In the genomic region with DNA sequence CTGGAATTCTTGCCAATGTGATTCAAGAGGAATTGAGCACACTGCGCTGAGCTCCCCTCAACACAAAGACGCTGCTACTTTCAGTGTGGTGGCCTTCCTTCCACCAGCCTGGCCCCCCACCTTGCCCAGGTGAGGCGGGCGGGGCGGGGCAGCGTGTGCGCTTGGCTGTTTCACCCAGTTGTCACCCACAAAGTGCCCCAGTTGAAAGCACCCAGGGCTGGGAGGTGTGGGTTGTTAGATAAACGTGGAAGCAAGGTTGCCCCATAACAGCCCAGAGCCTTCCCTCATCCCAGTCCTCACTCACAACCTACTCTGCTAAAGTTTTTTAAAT, we compare ENCODE assay signal across 15 cellular contexts. TPM values are rescaled to one million over a fixed set of nuclear protein-coding genes. Genes with fewer than 3 reads are reported as not detected.
A peak's percentile ranks its signal among the peaks of the same experiment; 100 is the strongest.
DNase-seq lines count a peak whose midpoint lies in the region; ATAC-seq, FAIRE-seq and TF ChIP-seq lines count a peak whose summit lies in the region.
"Had no signal": no experiment of that assay in that cellular context is flagged by ENCODE, and none has a peak within 500 bp of the region (broad histone marks: within the 10 kb centered on the region; RNA-seq: fewer than 3 reads in every experiment).

No MANE protein-coding gene starts in this region.

- H3K9me3 ChIP-seq in SK-N-SH (no peaks in the 10 kb centered on the region), esophagus squamous epithelium (no peaks in the 10 kb centered on the region), smooth muscle cell (replicated peaks; ENCODE audit: low read depth) (no peaks in the 10 kb centered on the region), neural progenitor cell (ENCODE audit: low read depth) (no peaks in the 10 kb centered on the region)
- H3K9me3 ChIP-seq: Caco-2 had no signal

- no peak overlapping the region for H2AFZ ChIP-seq in SK-N-SH (ENCODE audit: low read depth)
- H2AFZ ChIP-seq in smooth muscle cell (ENCODE audit: low read depth) = no peak overlapping the region
- no peak overlapping the region for H2AFZ ChIP-seq in neural progenitor cell (replicated peaks)
- H2AFZ ChIP-seq: hepatocyte had no signal

- H3K27ac ChIP-seq in SK-N-SH (ENCODE audit: low read depth in 2 of 2, low read length in 1 of 2) (peak overlapping the region; percentile 58 to 76; a peak in 3 of 4 replicates), esophagus squamous epithelium (peak overlapping the region; percentile 5 to 43 (median 36)), smooth muscle cell (ENCODE audit: low read depth) (peak overlapping the region; percentile 70), neural progenitor cell (no peak overlapping the region)
- H3K27ac ChIP-seq: hepatocyte had no signal

- no peaks in the 10 kb centered on the region for H4K20me1 ChIP-seq in SK-N-SH (ENCODE audit: insufficient read depth)
- H4K20me1 ChIP-seq in smooth muscle cell (ENCODE audit: low read depth) = no peaks in the 10 kb centered on the region
- H4K20me1 ChIP-seq in neural progenitor cell (ENCODE audit: low read depth) = no peaks in the 10 kb centered on the region

- DNase-seq in Calu3 (no peak), SK-N-SH (no peak), esophagus squamous epithelium (lab: John Stamatoyannopoulos, UW) (no peak), smooth muscle cell (lab: John Stamatoyannopoulos, UW; ENCODE audit: unreplicated experiment) (no peak), DMS114 treated with DMSO at 0.1 percent for 48 hours (lab: John Stamatoyannopoulos, UW; ENCODE audit: unreplicated experiment) (no peak), H54 (ENCODE audit: insufficient read length, low spot score) (no peak), neural progenitor cell (ENCODE audit: low spot score) (no peak)
- DNase-seq: activated naive CD4-positive, alpha-beta T cell treated with anti-CD3 and anti-CD28 coated beads for 36 hours; Caco-2; effector memory CD8-positive, alpha-beta T cell; NCI-H510A; stimulated activated naive B cell treated with anti-CD40 and anti-IgM and Interleukin-4, amounts not matched to agents 10 μg/mL and 1 μg/mL and 100 μg/mL, for 72 hours had no signal

- peak overlapping the region; percentile 92 for H3K4me2 ChIP-seq in SK-N-SH
- H3K4me2 ChIP-seq in smooth muscle cell = peak overlapping the region; percentile 74
- no peak overlapping the region for H3K4me2 ChIP-seq in neural progenitor cell
- H3K4me2 ChIP-seq: hepatocyte had no signal

- 82% methylated on average over 5 of the region's 8 CpGs for WGBS in SK-N-SH (ENCODE audit: low lambda C conversion rate)
- 25 to 41% methylated on average over 1 to 7 of the region's 8 CpGs for WGBS in esophagus squamous epithelium, 2 donors
- WGBS in smooth muscle cell (ENCODE audit: low lambda C conversion rate) = 88% methylated on average over 8 of the region's 8 CpGs

- H3K4me1 Mint-ChIP-seq in Calu3 (ENCODE audit: low read depth, unreplicated experiment) (peaks cover 43% of the 10 kb centered on the region), neural progenitor cell (no peaks in the 10 kb centered on the region)

- TF ChIP-seq EP300 in SK-N-SH (IDR thresholded peaks at IDR 0.05; ENCODE audit: borderline replicate concordance in 1 of 2, low read depth in 1 of 2, low read length in 1 of 2) = no peak

- H3K36me3 Mint-ChIP-seq in Calu3 (ENCODE audit: insufficient read depth, unreplicated experiment) (peaks cover 5% of the 10 kb centered on the region), neural progenitor cell (no peaks in the 10 kb centered on the region)

- H3K9me3 Mint-ChIP-seq in Calu3 (ENCODE audit: low read depth, unreplicated experiment) (no peaks in the 10 kb centered on the region), neural progenitor cell (no peaks in the 10 kb centered on the region)

- H3K4me3 Mint-ChIP-seq in Calu3 (ENCODE audit: low read depth, unreplicated experiment) = peak overlapping the region; percentile 67
- no peak overlapping the region for H3K4me3 Mint-ChIP-seq in neural progenitor cell
- H3K4me3 Mint-ChIP-seq: activated naive CD4-positive, alpha-beta T cell treated with anti-CD3 and anti-CD28 coated beads for 36 hours; effector memory CD8-positive, alpha-beta T cell; stimulated activated naive B cell treated with anti-CD40 and anti-IgM and Interleukin-4, amounts not matched to agents 10 μg/mL and 1 μg/mL and 100 μg/mL, for 72 hours had no signal

- ATAC-seq in HG02610 (IDR thresholded peaks at IDR 0.05; ENCODE audit: unreplicated experiment) = no peak
- ATAC-seq: effector memory CD8-positive, alpha-beta T cell had no signal

- H3K27ac Mint-ChIP-seq in Calu3 (ENCODE audit: unreplicated experiment) (peak overlapping the region; percentile 83), neural progenitor cell (no peak overlapping the region)
- H3K27ac Mint-ChIP-seq: activated naive CD4-positive, alpha-beta T cell treated with anti-CD3 and anti-CD28 coated beads for 36 hours; effector memory CD8-positive, alpha-beta T cell; stimulated activated naive B cell treated with anti-CD40 and anti-IgM and Interleukin-4, amounts not matched to agents 10 μg/mL and 1 μg/mL and 100 μg/mL, for 72 hours had no signal

- POLR2A ChIA-PET in SK-N-SH (lab: Yijun Ruan, JAX) = no interaction called here

- no peak for TF ChIP-seq RAD21 in SK-N-SH (IDR thresholded peaks at IDR 0.05; ENCODE audit: low read length)

- H3K36me3 ChIP-seq in SK-N-SH (replicated peaks in 1 of 2; ENCODE audit: control insufficient read depth in 1 of 2, insufficient read depth in 2 of 2, low read length in 1 of 2) (no peaks in the 10 kb centered on the region), esophagus squamous epithelium (no peaks in the 10 kb centered on the region), smooth muscle cell (ENCODE audit: low read depth) (no peaks in the 10 kb centered on the region), neural progenitor cell (no peaks in the 10 kb centered on the region)
- H3K36me3 ChIP-seq: spleen had no signal

- peaks cover 23% of the 10 kb centered on the region for H3K27me3 Mint-ChIP-seq in Calu3 (ENCODE audit: unreplicated experiment)
- peaks cover 11% of the 10 kb centered on the region for H3K27me3 Mint-ChIP-seq in neural progenitor cell (ENCODE audit: insufficient read depth, low read depth)

- H3K79me2 ChIP-seq in SK-N-SH (ENCODE audit: insufficient read depth) (no peaks in the 10 kb centered on the region), smooth muscle cell (ENCODE audit: low read depth) (no peaks in the 10 kb centered on the region), neural progenitor cell (ENCODE audit: low read depth) (no peaks in the 10 kb centered on the region)
- H3K79me2 ChIP-seq: hepatocyte had no signal

- H3K4me1 ChIP-seq in SK-N-SH (ENCODE audit: control insufficient read depth in 1 of 2, insufficient read depth in 2 of 2, low read depth in 1 of 2, low read length in 1 of 2) (peaks cover 16% of the 10 kb centered on the region in 2 experiments), esophagus squamous epithelium (peaks cover 19 to 27% (median 23%) of the 10 kb centered on the region in 3 donors), smooth muscle cell (ENCODE audit: low read depth) (no peaks in the 10 kb centered on the region), neural progenitor cell (no peaks in the 10 kb centered on the region)
- H3K4me1 ChIP-seq: Caco-2 had no signal

- H3K4me3 ChIP-seq in SK-N-SH (ENCODE audit: low read depth in 2 of 2, low read length in 1 of 2) (peak overlapping the region in 1 of 2 experiments; percentile 24; a peak in 1 of 4 replicates), esophagus squamous epithelium (no peak overlapping the region), smooth muscle cell (no peak overlapping the region), neural progenitor cell (no peak overlapping the region)
- H3K4me3 ChIP-seq: hepatocyte, spleen had no signal

- TF ChIP-seq CTCF in Calu3 (IDR thresholded peaks at IDR 0.05; ENCODE audit: unreplicated experiment) (no peak), SK-N-SH (IDR thresholded peaks at IDR 0.05) (no peak), esophagus squamous epithelium (IDR thresholded peaks at IDR 0.05) (no peak), smooth muscle cell (IDR thresholded peaks at IDR 0.05; ENCODE audit: borderline replicate concordance, insufficient read depth, poor library complexity, severe bottlenecking) (no peak), neural progenitor cell (IDR thresholded peaks at IDR 0.05) (no peak)

- intact Hi-C loops in Calu3 (cut with micrococcal nuclease; ENCODE audit: unreplicated experiment) (no loop called here), esophagus squamous epithelium (cut with DNase I) (no loop called here)

- FAIRE-seq in H54 (lab: Jason Lieb, UNC) = no peak

- H3F3A ChIP-seq in SK-N-SH (replicated peaks; ENCODE audit: insufficient read depth) (peaks cover 11% of the 10 kb centered on the region), smooth muscle cell (ENCODE audit: low read depth) (no peaks in the 10 kb centered on the region), neural progenitor cell (ENCODE audit: low read depth) (no peaks in the 10 kb centered on the region)

- no peak for TF ChIP-seq POLR2A in esophagus squamous epithelium (IDR thresholded peaks at IDR 0.05)
- TF ChIP-seq POLR2A in H54 (IDR thresholded peaks at IDR 0.05; ENCODE audit: low read depth, low read length) = no peak

- no TSS peak for BruUV-seq in Calu3 (replicated peaks; lab: Mats Ljungman, UMichigan)

- CTCF ChIA-PET in Calu3 (lab: Charles Lee) (interaction anchor here (0.6 to 1.0 kb wide), 3 partner anchors 8 to 615 kb away, joined by 3 read pairs; no protein-coding TSS in a partner anchor), SK-N-SH (lab: Yijun Ruan, JAX) (interaction anchor here (0.7 to 1.8 kb wide), 4 partner anchors 17 to 337 kb away, joined by 3 to 4 read pairs (median 3); no protein-coding TSS in a partner anchor)

- no peak overlapping the region for H3K9ac ChIP-seq in SK-N-SH
- H3K9ac ChIP-seq in smooth muscle cell (ENCODE audit: low read depth) = peak overlapping the region; percentile 3
- no peak overlapping the region for H3K9ac ChIP-seq in neural progenitor cell

- H3K27me3 ChIP-seq in SK-N-SH (ENCODE audit: insufficient read depth) (peaks cover 3% of the 10 kb centered on the region; the same call in 1 of the 2 replicates), esophagus squamous epithelium (peaks cover 0 to 35% (median 0%) of the 10 kb centered on the region in 4 donors), smooth muscle cell (ENCODE audit: low read depth) (no peaks in the 10 kb centered on the region), neural progenitor cell (no peaks in the 10 kb centered on the region)
- H3K27me3 ChIP-seq: hepatocyte had no signal

- no peaks in the 10 kb centered on the region for H3K9me2 ChIP-seq in SK-N-SH

TF ChIP-seq in SK-N-SH, 30 proteins besides CTCF, POLR2A, EP300 and RAD21 (continues in another document):
- TF ChIP-seq TCF12 (IDR thresholded peaks at IDR 0.05) = no peak

RNA-seq across cellular contexts. Expression of a gene that starts 43.1 kb away (rescaled TPM):
- total RNA-seq in Calu3 (2022) = not detected in 2 replicates
- 0.03 TPM in 1 of 2 replicates, not detected in the other for polyA plus RNA-seq in SK-N-SH (2012; rRNA removed)
- polyA plus RNA-seq in SK-N-SH (2012; cell fraction: cytosol; rRNA removed) = 0.01 TPM in 2 replicates
- polyA plus RNA-seq in SK-N-SH (2012; cell fraction: nucleus; rRNA removed) = not detected in 2 replicates
- total RNA-seq in esophagus squamous epithelium = not detected
- not detected in 2 replicates for total RNA-seq in smooth muscle cell
- polyA plus RNA-seq in smooth muscle cell = not detected in 2 replicates
- total RNA-seq in neural progenitor cell (ENCODE audit: low replicate concordance) = not detected in 2 replicates
- total RNA-seq: activated naive CD4-positive, alpha-beta T cell treated with anti-CD3 and anti-CD28 coated beads for 36 hours; Caco-2; hepatocyte; spleen had no signal
- polyA plus RNA-seq: hepatocyte, spleen had no signal
